Comparison of ENCODE assay signal across 8 cellular contexts in the genomic region with DNA sequence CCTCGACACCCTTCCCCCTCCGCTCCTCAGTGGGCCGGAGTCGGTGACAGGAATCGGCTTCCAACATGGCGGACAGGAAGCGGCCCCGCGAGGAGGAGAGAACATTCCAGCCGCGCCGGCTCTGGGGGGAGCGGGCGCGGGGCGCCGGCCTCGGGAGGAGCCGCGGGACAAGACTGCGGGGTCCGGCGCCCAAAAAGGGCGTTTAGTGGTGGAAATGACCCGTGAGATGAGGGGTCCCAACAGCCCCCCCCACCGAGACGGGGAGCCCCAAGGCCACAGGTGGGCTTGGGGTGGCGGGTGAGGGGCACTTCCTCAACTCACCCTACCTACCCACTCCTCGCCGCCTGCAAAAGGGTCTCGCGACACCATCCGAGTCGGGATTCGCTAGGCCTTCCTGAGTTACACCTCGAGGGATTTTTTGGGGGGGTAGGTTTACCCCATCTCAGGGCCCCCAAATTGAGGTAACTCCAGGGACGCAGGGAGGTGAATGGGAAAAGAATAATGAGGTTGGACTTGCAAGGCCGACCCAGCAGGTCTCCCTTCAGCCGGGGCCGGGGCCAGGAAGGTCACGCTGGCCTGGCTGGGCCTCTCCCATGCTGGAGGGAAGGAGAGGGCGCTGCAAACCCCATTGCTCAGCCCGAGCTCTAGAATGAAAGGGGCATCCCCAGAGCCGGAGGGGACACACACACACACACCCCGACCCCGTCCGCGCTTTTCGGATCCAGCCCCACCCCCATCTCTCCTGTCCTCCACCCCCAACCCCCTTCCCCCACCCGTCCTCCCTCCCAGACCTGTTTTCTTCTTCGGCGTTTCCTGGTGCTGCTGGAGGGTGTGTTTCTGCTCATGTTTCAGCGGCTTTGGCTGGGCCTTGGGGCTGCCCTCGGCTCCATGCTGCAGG. TPM values are rescaled to one million over a fixed set of nuclear protein-coding genes. Genes with fewer than 3 reads are reported as not detected.
DNase-seq lines count a peak whose midpoint lies in the region; ATAC-seq and TF ChIP-seq lines count a peak whose summit lies in the region.

No MANE protein-coding gene starts in this region.

- H3K27ac ChIP-seq in BLaER1 (peak overlapping the region; percentile 97), VCaP (peak overlapping the region; percentile 98), breast epithelium (peak overlapping the region; percentile 94 to 99), smooth muscle cell (ENCODE audit: low read depth) (peak overlapping the region; percentile 89)

- H3K27me3 Mint-ChIP-seq in immature natural killer cell (ENCODE audit: low read depth in 3 of 3) = peaks cover 11 to 20% (median 16%) of the 10 kb centered on the region in 3 donors

- H3F3A ChIP-seq in smooth muscle cell (ENCODE audit: low read depth) = peaks cover 9% of the 10 kb centered on the region

- H3K36me3 Mint-ChIP-seq in immature natural killer cell = peaks cover 0 to 3% (median 0%) of the 10 kb centered on the region in 3 donors

- H3K4me3 Mint-ChIP-seq in immature natural killer cell = peak overlapping the region; percentile 98 to 100 (median 100)

- peaks cover 54 to 55% of the 10 kb centered on the region in 2 donors for H3K4me1 Mint-ChIP-seq in immature natural killer cell

- peak overlapping the region; percentile 97 for H3K9ac ChIP-seq in BLaER1
- peak overlapping the region; percentile 95 for H3K9ac ChIP-seq in smooth muscle cell (ENCODE audit: low read depth)

- TF ChIP-seq POLR2A in breast epithelium (IDR thresholded peaks at IDR 0.05) = no peak

- WGBS in smooth muscle cell (ENCODE audit: low lambda C conversion rate) = under 1% methylated on average over 43 of the region's 54 CpGs

- TF ChIP-seq CTCF in VCaP (conservative IDR thresholded peaks at IDR 0.05) (no peak), breast epithelium (IDR thresholded peaks at IDR 0.05) (no peak), smooth muscle cell (IDR thresholded peaks at IDR 0.05; ENCODE audit: borderline replicate concordance, insufficient read depth, poor library complexity, severe bottlenecking) (no peak)

- H3K79me2 ChIP-seq in smooth muscle cell (ENCODE audit: low read depth) = peaks cover 50% of the 10 kb centered on the region

- intact Hi-C loops in breast epithelium (cut with DNase I; ENCODE audit: low total_unique reads) = loop anchor here (2.0 kb wide), 1 partner anchor 74 kb away; no protein-coding TSS in a partner anchor

- ATAC-seq in GM19438 (IDR thresholded peaks at IDR 0.05; ENCODE audit: low read depth, unreplicated experiment) (peak; percentile 18), HG03565 (IDR thresholded peaks at IDR 0.05; ENCODE audit: unreplicated experiment) (no peak)

- DNase-seq in NAMALWA (ENCODE audit: low spot score) (peak; percentile 75), breast epithelium (ENCODE audit: low spot score in 2 of 2) (peak; percentile 44 to 56), immature natural killer cell (peak; percentile 54 to 57 (median 56)), smooth muscle cell (lab: John Stamatoyannopoulos, UW; ENCODE audit: unreplicated experiment) (no peak)

- peaks cover 40% of the 10 kb centered on the region for H3K4me1 ChIP-seq in BLaER1
- H3K4me1 ChIP-seq in breast epithelium = peaks cover 4 to 31% of the 10 kb centered on the region in 2 donors
- peaks cover 14% of the 10 kb centered on the region for H3K4me1 ChIP-seq in smooth muscle cell (ENCODE audit: low read depth)

- no peaks in the 10 kb centered on the region for H3K9me3 Mint-ChIP-seq in immature natural killer cell

- H4K20me1 ChIP-seq in BLaER1 = peaks cover 48% of the 10 kb centered on the region
- H4K20me1 ChIP-seq in smooth muscle cell (ENCODE audit: low read depth) = peaks cover 46% of the 10 kb centered on the region

- H3K9me3 ChIP-seq in BLaER1 (no peaks in the 10 kb centered on the region), breast epithelium (no peaks in the 10 kb centered on the region), smooth muscle cell (replicated peaks; ENCODE audit: low read depth) (no peaks in the 10 kb centered on the region)

- H3K27ac Mint-ChIP-seq in immature natural killer cell = peak overlapping the region; percentile 96 to 100 (median 98)

- H3K27me3 ChIP-seq in BLaER1 (no peaks in the 10 kb centered on the region), breast epithelium (no peaks in the 10 kb centered on the region), smooth muscle cell (ENCODE audit: low read depth) (no peaks in the 10 kb centered on the region)

- H3K36me3 ChIP-seq in BLaER1 = peaks cover 25% of the 10 kb centered on the region
- no peaks in the 10 kb centered on the region for H3K36me3 ChIP-seq in breast epithelium
- H3K36me3 ChIP-seq in smooth muscle cell (ENCODE audit: low read depth) = peaks cover 3% of the 10 kb centered on the region

- no peak overlapping the region for H2AFZ ChIP-seq in smooth muscle cell (ENCODE audit: low read depth)

- peak overlapping the region; percentile 98 for H3K4me3 ChIP-seq in BLaER1
- H3K4me3 ChIP-seq in breast epithelium = peak overlapping the region; percentile 75 to 97 (median 95)
- peak overlapping the region; percentile 84 for H3K4me3 ChIP-seq in smooth muscle cell

- H3K4me2 ChIP-seq in BLaER1 = peak overlapping the region; percentile 59
- peak overlapping the region; percentile 86 for H3K4me2 ChIP-seq in smooth muscle cell

RNA-seq across cellular contexts. Expression of a gene that starts 0.7 kb away (rescaled TPM):
- total RNA-seq in breast epithelium = 10 to 100 TPM; 35.8 to 46.2 (median 36.4) TPM
- 10 to 100 TPM in 2 of 3 donors, 1 to 10 TPM in 1; 8.6 to 17.2 (median 11.9) TPM for polyA plus RNA-seq in immature natural killer cell
- total RNA-seq in smooth muscle cell = 50.3 and 61.2 TPM in 2 replicates
- polyA plus RNA-seq in smooth muscle cell = 8.3 and 8.9 TPM in 2 replicates

RNA-seq across cellular contexts. Expression of a gene that starts 46.6 kb away (rescaled TPM):
- total RNA-seq in breast epithelium (not detected), smooth muscle cell (not detected in 2 replicates)
- polyA plus RNA-seq in immature natural killer cell (not detected), smooth muscle cell (not detected in 2 replicates)
